Comparison of ENCODE assay signal across 8 cellular contexts in the genomic region with DNA sequence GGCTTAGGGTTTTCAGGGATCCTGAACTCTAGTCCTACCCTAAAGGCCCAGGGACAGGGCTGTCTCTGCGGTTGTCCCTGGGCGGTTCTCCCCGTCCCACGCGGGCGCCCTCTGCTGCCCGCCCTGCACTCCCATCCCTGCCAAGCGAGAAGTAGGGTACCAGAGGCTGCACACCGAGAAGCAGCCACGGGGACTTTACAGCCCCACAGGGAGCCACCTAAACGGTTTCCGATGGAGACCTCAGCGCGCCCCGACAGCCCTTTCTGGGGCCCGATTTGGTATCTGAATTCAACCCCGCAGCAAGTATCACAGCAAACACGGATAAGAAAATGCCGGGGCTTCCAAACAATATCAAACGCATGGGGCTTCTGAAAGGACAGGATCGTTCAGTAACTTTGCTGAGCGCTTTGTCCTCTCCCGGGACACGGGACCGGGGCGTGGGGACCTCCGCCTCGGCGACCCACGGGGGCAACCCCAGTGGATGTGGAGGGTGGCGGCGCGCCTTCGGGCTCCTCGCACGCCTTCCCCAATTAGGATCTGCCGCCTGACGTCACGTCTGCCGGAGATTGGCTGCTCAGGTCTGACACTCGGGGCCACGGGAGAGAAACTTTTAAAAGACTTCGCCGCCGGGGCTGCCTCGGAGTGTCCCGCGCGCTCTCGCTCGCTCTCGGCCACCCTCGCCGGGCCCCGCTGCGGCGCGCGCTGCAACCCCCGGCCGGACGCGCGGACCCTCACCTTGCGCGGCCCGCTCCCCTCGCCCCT. TPM values are rescaled to one million over a fixed set of nuclear protein-coding genes. Genes with fewer than 3 reads are reported as not detected.
DNase-seq lines count a peak whose midpoint lies in the region; ATAC-seq and TF ChIP-seq lines count a peak whose summit lies in the region.

A gene with protein sequence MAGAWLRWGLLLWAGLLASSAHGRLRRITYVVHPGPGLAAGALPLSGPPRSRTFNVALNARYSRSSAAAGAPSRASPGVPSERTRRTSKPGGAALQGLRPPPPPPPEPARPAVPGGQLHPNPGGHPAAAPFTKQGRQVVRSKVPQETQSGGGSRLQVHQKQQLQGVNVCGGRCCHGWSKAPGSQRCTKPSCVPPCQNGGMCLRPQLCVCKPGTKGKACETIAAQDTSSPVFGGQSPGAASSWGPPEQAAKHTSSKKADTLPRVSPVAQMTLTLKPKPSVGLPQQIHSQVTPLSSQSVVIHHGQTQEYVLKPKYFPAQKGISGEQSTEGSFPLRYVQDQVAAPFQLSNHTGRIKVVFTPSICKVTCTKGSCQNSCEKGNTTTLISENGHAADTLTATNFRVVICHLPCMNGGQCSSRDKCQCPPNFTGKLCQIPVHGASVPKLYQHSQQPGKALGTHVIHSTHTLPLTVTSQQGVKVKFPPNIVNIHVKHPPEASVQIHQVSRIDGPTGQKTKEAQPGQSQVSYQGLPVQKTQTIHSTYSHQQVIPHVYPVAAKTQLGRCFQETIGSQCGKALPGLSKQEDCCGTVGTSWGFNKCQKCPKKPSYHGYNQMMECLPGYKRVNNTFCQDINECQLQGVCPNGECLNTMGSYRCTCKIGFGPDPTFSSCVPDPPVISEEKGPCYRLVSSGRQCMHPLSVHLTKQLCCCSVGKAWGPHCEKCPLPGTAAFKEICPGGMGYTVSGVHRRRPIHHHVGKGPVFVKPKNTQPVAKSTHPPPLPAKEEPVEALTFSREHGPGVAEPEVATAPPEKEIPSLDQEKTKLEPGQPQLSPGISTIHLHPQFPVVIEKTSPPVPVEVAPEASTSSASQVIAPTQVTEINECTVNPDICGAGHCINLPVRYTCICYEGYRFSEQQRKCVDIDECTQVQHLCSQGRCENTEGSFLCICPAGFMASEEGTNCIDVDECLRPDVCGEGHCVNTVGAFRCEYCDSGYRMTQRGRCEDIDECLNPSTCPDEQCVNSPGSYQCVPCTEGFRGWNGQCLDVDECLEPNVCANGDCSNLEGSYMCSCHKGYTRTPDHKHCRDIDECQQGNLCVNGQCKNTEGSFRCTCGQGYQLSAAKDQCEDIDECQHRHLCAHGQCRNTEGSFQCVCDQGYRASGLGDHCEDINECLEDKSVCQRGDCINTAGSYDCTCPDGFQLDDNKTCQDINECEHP (N-terminal part only) (plus strand): TSS at position 640 of the 762 bp plus-strand sequence. CDS start 372 bp downstream, outside the sequence.

- ATAC-seq in GM18511 (IDR thresholded peaks at IDR 0.05; ENCODE audit: unreplicated experiment) (peak; percentile 83), HG03025 (IDR thresholded peaks at IDR 0.05; ENCODE audit: low FRiP score, unreplicated experiment) (peak; percentile 70)

- H3K9me3 Mint-ChIP-seq in endothelial cell (ENCODE audit: unreplicated experiment), result no peaks in the 10 kb centered on the region

- CTCF ChIA-PET in AG04449 (lab: Yijun Ruan, JAX), result interaction anchor here (3.0 kb wide), 1 partner anchor 173 kb away, joined by 13 read pairs; no protein-coding TSS in a partner anchor

- DNase-seq in AG04449 (ENCODE audit: low read depth, low spot score) (no peak), NCI-H2227 (lab: John Stamatoyannopoulos, UW; ENCODE audit: unreplicated experiment) (peak; percentile 78), endothelial cell (ENCODE audit: low spot score) (peak; percentile 72), mesenteric fat pad (ENCODE audit: low spot score) (no peak)
- peak; percentile 77 for DNase-seq in activated CD8-positive, alpha-beta memory T cell treated with anti-CD3 and anti-CD28 coated beads for 24 hours
- peak; percentile 32 to 44 for DNase-seq in stimulated activated CD8-positive, alpha-beta memory T cell treated with anti-CD3 and anti-CD28 coated beads, Interleukin-15, amount 100 ng/mL, for 48 hours (ENCODE audit: low read depth in 2 of 2)

- POLR2A ChIA-PET in AG04449 (lab: Yijun Ruan, JAX), result interaction anchor here (1.2 kb wide), 1 partner anchor 68 kb away, joined by 3 read pairs; no protein-coding TSS in a partner anchor

- H3K36me3 Mint-ChIP-seq in endothelial cell (ENCODE audit: low read depth, unreplicated experiment), result peaks cover 6% of the 10 kb centered on the region

- peak within 1 kb of the TSS; percentile 74 for H3K4me3 ChIP-seq in AG04449 (ENCODE audit: low read depth, low read length)

- peaks cover 34% of the 10 kb centered on the region for H3K4me1 Mint-ChIP-seq in endothelial cell (ENCODE audit: unreplicated experiment)

- H3K4me3 Mint-ChIP-seq in endothelial cell (ENCODE audit: unreplicated experiment), result peak within 1 kb of the TSS; percentile 96

- TF ChIP-seq CTCF in AG04449 (IDR thresholded peaks at IDR 0.05; ENCODE audit: insufficient read depth, low read length, missing control alignments), result peak; percentile 96
- TF ChIP-seq CTCF in endothelial cell (IDR thresholded peaks at IDR 0.05; ENCODE audit: unreplicated experiment), result peak; percentile 54

- no peak within 1 kb of the TSS for H3K27ac Mint-ChIP-seq in endothelial cell (ENCODE audit: unreplicated experiment)

- peaks cover 3% of the 10 kb centered on the region for H3K27me3 Mint-ChIP-seq in endothelial cell (ENCODE audit: unreplicated experiment)

RNA-seq across cellular contexts. Expression of the gene that starts here (rescaled TPM):
- total RNA-seq in endothelial cell (ENCODE audit: unreplicated experiment) (327 TPM), mesenteric fat pad (15.4 TPM)

Comparison
In these comparisons a context has a peak if more than half of its experiments do, and no peak if none do; other contexts are left out.
1. RNA of the gene that starts here (total RNA-seq): 327 TPM in endothelial cell (single experiment); 15.4 TPM in mesenteric fat pad (single experiment); every median in the first group is over 10 times any median in the second.
2. DNase-seq: peak in NCI-H2227 (single experiment), activated CD8-positive, alpha-beta memory T cell treated with anti-CD3 and anti-CD28 coated beads for 24 hours (single experiment), endothelial cell (single experiment) and stimulated activated CD8-positive, alpha-beta memory T cell treated with anti-CD3 and anti-CD28 coated beads, Interleukin-15, amount 100 ng/mL, for 48 hours (2 of 2); none in AG04449 (single experiment) and mesenteric fat pad (single experiment).